Comparison of ENCODE assay signal across 15 cellular contexts in the genomic region with DNA sequence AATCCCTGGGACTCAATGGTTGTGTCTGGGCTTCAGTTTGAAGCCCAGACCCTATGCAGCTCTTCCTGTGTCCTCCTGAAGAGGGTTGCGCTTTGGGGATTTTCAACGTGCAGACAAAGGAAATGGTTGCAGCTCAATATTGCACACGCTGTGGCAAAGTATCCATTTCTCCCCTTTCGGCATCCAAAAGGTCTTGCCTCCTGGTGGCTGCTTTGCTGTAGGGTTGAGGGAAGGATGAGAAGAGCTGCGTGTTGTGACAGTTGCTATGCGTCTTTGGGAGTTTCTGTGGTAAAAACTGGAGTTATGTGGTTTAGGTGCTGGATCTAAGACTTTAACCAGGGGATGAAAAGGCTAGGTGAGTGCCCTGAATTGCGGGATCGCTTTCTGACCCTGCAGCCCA.
"Had no signal": no experiment of that assay in that cellular context is flagged by ENCODE, and none has a peak within 500 bp of the region (broad histone marks: within the 10 kb centered on the region; RNA-seq: fewer than 3 reads in every experiment).

No MANE protein-coding gene starts in this region.

- H3K27ac Mint-ChIP-seq: natural killer cell treated with Interleukin-12 subunit alpha and Interleukin-12 subunit beta and Interleukin-15 and Interleukin-18, amount 100 ng/mL, for 72 hours; stimulated activated naive B cell treated with anti-CD40 and anti-IgM and Interleukin-4, amounts not matched to agents 10 μg/mL and 1 μg/mL and 100 μg/mL, for 72 hours; T-helper 1 cell treated with Interleukin-12 subunit alpha and Interleukin-12 subunit beta and Interleukin-4 antibody, amounts not matched to agents 30 μg/mL and 1 μg/mL, for 36 hours had no signal

- ATAC-seq: body of pancreas; gastroesophageal sphincter; natural killer cell treated with Interleukin-12 subunit alpha and Interleukin-12 subunit beta and Interleukin-15 and Interleukin-18, amount 100 ng/mL, for 72 hours; stimulated activated naive B cell treated with anti-CD40 and anti-IgM and Interleukin-4, amounts not matched to agents 10 μg/mL and 1 μg/mL and 100 μg/mL, for 72 hours had no signal

- H3K4me1 ChIP-seq: tibial artery had no signal

- H3K4me3 ChIP-seq: body of pancreas, esophagus muscularis mucosa, gastroesophageal sphincter, tibial artery had no signal

- H3K27ac ChIP-seq: body of pancreas, esophagus muscularis mucosa, gastroesophageal sphincter, tibial artery, WERI-Rb-1 had no signal

- DNase-seq: activated CD4-positive, alpha-beta T cell treated with anti-CD3 and anti-CD28 coated beads, Interleukin-2, amount 50 U/mL, for 48 hours; body of pancreas; cortex of kidney; effector CD8-positive, alpha-beta T cell; mesenchymal stem cell; occipital lobe; stimulated activated naive B cell treated with anti-CD40 and anti-IgM and Interleukin-4, amounts not matched to agents 10 μg/mL and 1 μg/mL and 100 μg/mL, for 72 hours; tibial artery; WERI-Rb-1 had no signal

- H3K4me3 Mint-ChIP-seq: natural killer cell treated with Interleukin-12 subunit alpha and Interleukin-12 subunit beta and Interleukin-15 and Interleukin-18, amount 100 ng/mL, for 72 hours; stimulated activated naive B cell treated with anti-CD40 and anti-IgM and Interleukin-4, amounts not matched to agents 10 μg/mL and 1 μg/mL and 100 μg/mL, for 72 hours; T-helper 1 cell treated with Interleukin-12 subunit alpha and Interleukin-12 subunit beta and Interleukin-4 antibody, amounts not matched to agents 30 μg/mL and 1 μg/mL, for 36 hours had no signal

- FAIRE-seq: endothelial cell of umbilical vein, urothelium cell line had no signal

- H3K9me3 ChIP-seq: body of pancreas had no signal

- H3K27me3 ChIP-seq: body of pancreas, esophagus muscularis mucosa, gastroesophageal sphincter, tibial artery had no signal

- H3K36me3 ChIP-seq: esophagus muscularis mucosa, gastroesophageal sphincter, tibial artery, WERI-Rb-1 had no signal

- H3K9me3 Mint-ChIP-seq: natural killer cell treated with Interleukin-12 subunit alpha and Interleukin-12 subunit beta and Interleukin-15 and Interleukin-18, amount 100 ng/mL, for 72 hours had no signal
